9 cellular contexts compared by ENCODE assay signal in the genomic region with DNA sequence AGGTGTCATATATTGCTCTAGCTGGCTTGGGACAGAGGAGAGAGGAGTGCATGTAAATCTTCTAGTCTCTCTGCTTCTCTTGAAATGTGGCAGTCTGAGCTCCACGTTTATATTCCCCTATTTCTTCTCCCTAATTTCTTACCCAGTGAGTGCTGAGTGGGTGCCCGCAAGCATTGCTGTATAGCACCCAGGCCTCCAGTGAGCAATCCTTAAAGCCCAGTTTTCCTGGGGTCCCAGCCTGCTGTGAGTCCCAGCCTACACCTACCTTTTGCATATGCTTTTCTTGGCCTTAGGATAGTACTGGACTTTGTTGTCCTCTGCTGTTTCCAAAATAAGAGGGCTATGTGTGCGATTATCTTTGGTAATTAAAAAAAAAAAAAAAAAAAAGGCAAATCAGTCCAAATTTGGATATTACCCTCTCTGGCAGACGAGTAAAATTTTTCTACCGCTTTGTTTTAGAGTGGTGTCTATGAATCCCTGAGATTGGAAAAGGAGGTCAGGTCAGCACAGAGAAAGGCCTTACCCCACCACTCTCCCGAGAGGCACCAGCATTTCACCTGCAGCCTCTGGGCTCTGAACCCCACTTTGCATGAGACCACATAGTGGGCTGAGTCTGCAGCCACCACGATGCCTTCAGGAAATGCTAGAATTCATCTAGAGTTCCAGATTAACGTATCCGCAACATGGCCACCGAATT. TPM values are rescaled to one million over a fixed set of nuclear protein-coding genes. Genes with fewer than 3 reads are reported as not detected.
DNase-seq lines count a peak whose midpoint lies in the region; ATAC-seq and TF ChIP-seq lines count a peak whose summit lies in the region.
"Had no signal": no experiment of that assay in that cellular context is flagged by ENCODE, and none has a peak within 500 bp of the region (broad histone marks: within the 10 kb centered on the region; RNA-seq: fewer than 3 reads in every experiment).

No MANE protein-coding gene starts in this region.

- no peaks in the 10 kb centered on the region for H4K20me1 ChIP-seq in osteoblast (ENCODE audit: insufficient read depth, low read length)

- H3K27me3 ChIP-seq in HUES64 (ENCODE audit: insufficient read depth, low read length) (no peaks in the 10 kb centered on the region), osteoblast (ENCODE audit: insufficient read depth, low read length) (no peaks in the 10 kb centered on the region)

- H3K36me3 ChIP-seq in HUES64 (ENCODE audit: insufficient read depth, low read length) (peaks cover 20% of the 10 kb centered on the region), osteoblast (ENCODE audit: insufficient read depth, low read length) (peaks cover 5% of the 10 kb centered on the region)

- H3K27ac Mint-ChIP-seq in activated CD8-positive, alpha-beta memory T cell treated with anti-CD3 and anti-CD28 coated beads, Interleukin-2, amount 10 ng/mL, durations not matched to agents 7 days and 5 days, result no peak overlapping the region
- H3K27ac Mint-ChIP-seq: memory B cell had no signal

- H3K36me3 Mint-ChIP-seq in activated CD8-positive, alpha-beta memory T cell treated with anti-CD3 and anti-CD28 coated beads, Interleukin-2, amount 10 ng/mL, durations not matched to agents 7 days and 5 days, result no peaks in the 10 kb centered on the region
- H3K36me3 Mint-ChIP-seq: memory B cell had no signal

- peak overlapping the region; percentile 95 for H3K9ac ChIP-seq in HUES64 (ENCODE audit: low read depth, low read length)

- peak; percentile 56 for ATAC-seq in GM18502 (IDR thresholded peaks at IDR 0.05; ENCODE audit: poor library complexity, unreplicated experiment)
- no peak for ATAC-seq in activated CD8-positive, alpha-beta memory T cell treated with anti-CD3 and anti-CD28 coated beads, Interleukin-2, amount 10 ng/mL, durations not matched to agents 7 days and 5 days

- H3K4me2 ChIP-seq in osteoblast (ENCODE audit: insufficient read depth, low read length), result peak overlapping the region; percentile 84

- peaks cover 36% of the 10 kb centered on the region for H3K4me1 ChIP-seq in HUES64 (ENCODE audit: insufficient read depth, low read length)
- H3K4me1 ChIP-seq in osteoblast (ENCODE audit: insufficient read depth, low read length), result peaks cover 44% of the 10 kb centered on the region

- H3K4me3 ChIP-seq in HUES64 (ENCODE audit: low read length), result peak overlapping the region; percentile 93
- H3K4me3 ChIP-seq in epithelial cell of proximal tubule (ENCODE audit: low read depth, low read length), result peak overlapping the region; percentile 72
- H3K4me3 ChIP-seq in osteoblast (ENCODE audit: insufficient read depth, low read length), result peak overlapping the region; percentile 75

- H3K4me1 Mint-ChIP-seq in activated CD8-positive, alpha-beta memory T cell treated with anti-CD3 and anti-CD28 coated beads, Interleukin-2, amount 10 ng/mL, durations not matched to agents 7 days and 5 days, result no peaks in the 10 kb centered on the region
- H3K4me1 Mint-ChIP-seq: memory B cell had no signal

- WGBS in HUES64, result 14% methylated on average over 10 of the region's 10 CpGs

- peaks cover 5% of the 10 kb centered on the region for H3K27me3 Mint-ChIP-seq in activated CD8-positive, alpha-beta memory T cell treated with anti-CD3 and anti-CD28 coated beads, Interleukin-2, amount 10 ng/mL, durations not matched to agents 7 days and 5 days

- peak overlapping the region; percentile 93 for H2AFZ ChIP-seq in osteoblast (ENCODE audit: low read length)

- H3K9me3 Mint-ChIP-seq in activated CD8-positive, alpha-beta memory T cell treated with anti-CD3 and anti-CD28 coated beads, Interleukin-2, amount 10 ng/mL, durations not matched to agents 7 days and 5 days (ENCODE audit: low read depth), result peaks cover 3% of the 10 kb centered on the region
- H3K9me3 Mint-ChIP-seq: memory B cell had no signal

- CTCF ChIA-PET in activated CD8-positive, alpha-beta memory T cell treated with anti-CD3 and anti-CD28 coated beads, Interleukin-2, amount 10 ng/mL, durations not matched to agents 7 days and 5 days (lab: Charles Lee), result no interaction called here

- peak overlapping the region; percentile 79 for H3K27ac ChIP-seq in HUES64 (ENCODE audit: low read depth, low read length)
- H3K27ac ChIP-seq in osteoblast (ENCODE audit: low read depth, low read length), result peak overlapping the region; percentile 88

- H3K79me2 ChIP-seq in osteoblast (ENCODE audit: insufficient read depth, low read length), result peaks cover 39% of the 10 kb centered on the region

- TF ChIP-seq CTCF in epithelial cell of proximal tubule (conservative IDR thresholded peaks at IDR 0.05; ENCODE audit: low read depth, low read length) (no peak), osteoblast (IDR thresholded peaks at IDR 0.05; ENCODE audit: extremely low read depth, low read depth, low read length) (no peak)

- DNase-seq in epithelial cell of proximal tubule (ENCODE audit: low read depth) (no peak), osteoblast (ENCODE audit: insufficient read length, low spot score, missing footprints) (no peak), foreskin melanocyte (no peak), T-helper 9 cell (no peak), NCI-H2171 (lab: John Stamatoyannopoulos, UW) (no peak)
- no peak for DNase-seq in activated CD8-positive, alpha-beta memory T cell treated with anti-CD3 and anti-CD28 coated beads, Interleukin-2, amount 10 ng/mL, durations not matched to agents 7 days and 5 days

- H3K9me3 ChIP-seq in HUES64 (ENCODE audit: insufficient read depth, low read depth, low read length), result no peaks in the 10 kb centered on the region
- H3K9me3 ChIP-seq in osteoblast (ENCODE audit: low read depth, low read length), result no peaks in the 10 kb centered on the region

- no peak overlapping the region for H3K4me3 Mint-ChIP-seq in activated CD8-positive, alpha-beta memory T cell treated with anti-CD3 and anti-CD28 coated beads, Interleukin-2, amount 10 ng/mL, durations not matched to agents 7 days and 5 days
- H3K4me3 Mint-ChIP-seq: memory B cell had no signal

RNA-seq across cellular contexts. Expression of gene MGST1, which starts 1.1 kb away (rescaled TPM):
- polyA plus RNA-seq in HUES64 (2013, experiment 1 of 2), result 371 TPM
- 405 TPM for polyA plus RNA-seq in HUES64 (2013, experiment 2 of 2)
- total RNA-seq in epithelial cell of proximal tubule (49.4 and 130 TPM in 2 replicates), osteoblast (72.7 and 81.9 TPM in 2 replicates)
- total RNA-seq in activated CD8-positive, alpha-beta memory T cell treated with anti-CD3 and anti-CD28 coated beads, Interleukin-2, amount 10 ng/mL, durations not matched to agents 7 days and 5 days, result not detected

Comparison
In these comparisons a context has a peak if more than half of its experiments do, and no peak if none do; other contexts are left out.
1. RNA of gene MGST1, which starts 1.1 kb away (total RNA-seq): 72.7 to 81.9 TPM in osteoblast and 49.4 to 130 TPM in epithelial cell of proximal tubule; not detected in activated CD8-positive, alpha-beta memory T cell treated with anti-CD3 and anti-CD28 coated beads, Interleukin-2, amount 10 ng/mL, durations not matched to agents 7 days and 5 days; every median in the first group is over 10 times any median in the second.
2. Peak in every context shown above with its lines, with median percentiles within 50 percentile points of each other: H3K4me3 ChIP-seq.